Comparison of ENCODE assay signal across 30 cellular contexts in genomic region chr5:160162910-160163309, GRCh38.
"Had no signal": no experiment of that assay in that cellular context is flagged by ENCODE, and none has a peak within 500 bp of the region (broad histone marks: within the 10 kb centered on the region; RNA-seq: fewer than 3 reads in every experiment).

No MANE protein-coding gene starts in this region.

- H3K4me3 Mint-ChIP-seq: activated CD4-positive, alpha-beta T cell treated with anti-CD3 and anti-CD28 coated beads, Interleukin-2, amount 10 ng/mL, durations not matched to agents 24 days and 14 days; activated CD8-positive, alpha-beta T cell treated with anti-CD3 and anti-CD28 coated beads for 36 hours; activated naive CD8-positive, alpha-beta T cell treated with anti-CD3 and anti-CD28 coated beads for 36 hours; activated T-cell treated with anti-CD3 and anti-CD28 coated beads, Interleukin-2, amount 50 U/mL, for 72 hours; activated T-helper 17 cell treated with anti-CD3 and anti-CD28 coated beads, Interleukin-2, amount 50 U/mL, for 72 hours had no signal

- H3K36me3 ChIP-seq: brain microvascular endothelial cell, WERI-Rb-1 had no signal

- H3K27ac ChIP-seq: brain microvascular endothelial cell, WERI-Rb-1 had no signal

- DNase-seq: activated CD4-positive, alpha-beta T cell treated with anti-CD3 and anti-CD28 coated beads, Interleukin-2, amount 10 ng/mL, durations not matched to agents 24 days and 14 days; activated CD4-positive, alpha-beta T cell treated with anti-CD3 and anti-CD28 coated beads, Interleukin-2, amount 50 U/mL, for 4 hours; activated CD8-positive, alpha-beta T cell treated with anti-CD3 and anti-CD28 coated beads for 36 hours; activated effector memory CD4-positive, alpha-beta T cell treated with anti-CD3 and anti-CD28 coated beads, Interleukin-2, amount 50 U/mL, for 16 hours; activated naive CD4-positive, alpha-beta T cell; activated naive CD4-positive, alpha-beta T cell treated with anti-CD3 and anti-CD28 coated beads, Interleukin-2, amount 50 U/mL, for 16 hours; activated naive CD8-positive, alpha-beta T cell treated with anti-CD3 and anti-CD28 coated beads for 36 hours; activated T-cell treated with anti-CD3 and anti-CD28 coated beads, Interleukin-2, amount 50 U/mL, for 1 hour; activated T-cell treated with anti-CD3 and anti-CD28 coated beads, Interleukin-2, amount 50 U/mL, for 72 hours; amniotic stem cell; aorta; brain microvascular endothelial cell; central memory CD4-positive, alpha-beta T cell; NCI-H1092 treated with DMSO at 0.1 percent for 48 hours; NCI-H1417; NCI-H146; NCI-H187; NCI-H2029 treated with DMSO at 0.1 percent for 48 hours; NCI-H2107; NCI-H2171; NCI-H510A; NCI-H526; NCI-H748 treated with DMSO at 0.1 percent for 48 hours; NK-92 treated with Interleukin-12 subunit alpha and Interleukin-12 subunit beta, amount 100 ng/mL, for 24 hours; PC-3; Right ventricle myocardium superior; T1000; WERI-Rb-1 had no signal

- H3K9me3 Mint-ChIP-seq: activated CD4-positive, alpha-beta T cell treated with anti-CD3 and anti-CD28 coated beads, Interleukin-2, amount 10 ng/mL, durations not matched to agents 24 days and 14 days; activated CD8-positive, alpha-beta T cell treated with anti-CD3 and anti-CD28 coated beads for 36 hours; activated naive CD8-positive, alpha-beta T cell treated with anti-CD3 and anti-CD28 coated beads for 36 hours; activated T-cell treated with anti-CD3 and anti-CD28 coated beads, Interleukin-2, amount 50 U/mL, for 72 hours; activated T-helper 17 cell treated with anti-CD3 and anti-CD28 coated beads, Interleukin-2, amount 50 U/mL, for 72 hours had no signal

- H3K4me1 Mint-ChIP-seq: activated T-helper 17 cell treated with anti-CD3 and anti-CD28 coated beads, Interleukin-2, amount 50 U/mL, for 72 hours had no signal

- H3K36me3 Mint-ChIP-seq: activated naive CD8-positive, alpha-beta T cell treated with anti-CD3 and anti-CD28 coated beads for 36 hours had no signal

- FAIRE-seq: RCC 7860 had no signal

- H3K27ac Mint-ChIP-seq: activated CD4-positive, alpha-beta T cell treated with anti-CD3 and anti-CD28 coated beads, Interleukin-2, amount 10 ng/mL, durations not matched to agents 24 days and 14 days; activated CD8-positive, alpha-beta T cell treated with anti-CD3 and anti-CD28 coated beads for 36 hours; activated naive CD8-positive, alpha-beta T cell treated with anti-CD3 and anti-CD28 coated beads for 36 hours; activated T-cell treated with anti-CD3 and anti-CD28 coated beads, Interleukin-2, amount 50 U/mL, for 72 hours; activated T-helper 17 cell treated with anti-CD3 and anti-CD28 coated beads, Interleukin-2, amount 50 U/mL, for 72 hours had no signal

- ATAC-seq: activated CD8-positive, alpha-beta T cell treated with anti-CD3 and anti-CD28 coated beads for 36 hours; activated T-cell treated with anti-CD3 and anti-CD28 coated beads, Interleukin-2, amount 50 U/mL, for 72 hours; activated T-helper 17 cell treated with anti-CD3 and anti-CD28 coated beads, Interleukin-2, amount 50 U/mL, for 72 hours; PC-3 had no signal

- H3K27me3 ChIP-seq: brain microvascular endothelial cell had no signal
